Comparison of ENCODE assay signal across 19 cellular contexts in the genomic region with DNA sequence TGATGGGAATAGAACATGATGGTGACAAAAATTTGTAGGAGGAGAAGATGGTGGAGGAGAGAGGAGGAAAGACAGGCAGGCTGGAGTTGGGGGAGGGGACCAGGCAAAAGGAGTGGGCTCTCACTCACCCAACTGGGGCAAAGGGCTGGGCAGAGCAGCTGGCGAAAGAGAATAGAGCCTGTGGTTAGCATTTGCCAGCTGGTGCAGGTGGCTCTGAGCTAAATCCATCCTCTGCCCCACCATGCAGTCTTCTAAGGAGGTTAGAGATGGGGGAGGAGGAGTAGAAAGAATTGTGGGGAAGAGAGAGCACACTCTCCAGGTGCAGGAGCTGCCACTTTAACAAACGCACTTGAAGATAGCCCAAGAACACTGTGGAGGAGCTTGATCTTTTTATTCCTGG. TPM values are rescaled to one million over a fixed set of nuclear protein-coding genes. Genes with fewer than 3 reads are reported as not detected.
DNase-seq lines count a peak whose midpoint lies in the region; ATAC-seq, FAIRE-seq and TF ChIP-seq lines count a peak whose summit lies in the region.
"Had no signal": no experiment of that assay in that cellular context is flagged by ENCODE, and none has a peak within 500 bp of the region (broad histone marks: within the 10 kb centered on the region; RNA-seq: fewer than 3 reads in every experiment).

No MANE protein-coding gene starts in this region.

- no peak for TF ChIP-seq EP300 in GM12878 (IDR thresholded peaks at IDR 0.05; ENCODE audit: borderline replicate concordance in 1 of 2, control insufficient read depth in 1 of 2, low read depth in 2 of 2, low read length in 2 of 2)
- TF ChIP-seq EP300 in upper lobe of left lung (IDR thresholded peaks at IDR 0.05), result no peak

- RAD21 ChIA-PET in GM12878 (lab: Charles Lee; ENCODE audit: unreplicated experiment), result interaction anchor here (0.5 to 6.8 kb wide), 26 partner anchors 10 to 299 kb away, joined by 3 to 132 read pairs (median 9); a partner anchor contains a TSS

- FAIRE-seq in GM12878 (lab: Jason Lieb, UNC), result no peak

- 0 out of 2 replicates have a peak overlapping the region, but pooled peaks have one; percentile 48 for H3K4me3 ChIP-seq in GM12878
- H3K4me3 ChIP-seq in thymus (ENCODE audit: low read length), result peak overlapping the region; percentile 41
- peak overlapping the region in 1 of 4 donors; percentile 23 for H3K4me3 ChIP-seq in upper lobe of left lung
- H3K4me3 ChIP-seq: neural progenitor cell, tibial nerve had no signal

- no peak for TF ChIP-seq POLR2A in GM12878 (IDR thresholded peaks at IDR 0.05; ENCODE audit: low read depth, low read length)
- no peak for TF ChIP-seq POLR2A in upper lobe of left lung (IDR thresholded peaks at IDR 0.05)

- H3K4me1 ChIP-seq in GM12878 (ENCODE audit: control insufficient read depth, insufficient read depth, low read length) (peaks cover 48% of the 10 kb centered on the region), thymus (ENCODE audit: control insufficient read depth, insufficient read depth, low read length) (peaks cover 22% of the 10 kb centered on the region), upper lobe of left lung (peaks cover 0 to 20% (median 14%) of the 10 kb centered on the region in 4 donors)

- peaks cover 28% of the 10 kb centered on the region for H3K36me3 ChIP-seq in KOPT-K1 (ENCODE audit: insufficient read depth, low read length)
- H3K36me3 ChIP-seq in GM12878 (ENCODE audit: control insufficient read depth in 2 of 2, insufficient read depth in 2 of 2, low read length in 1 of 2), result peaks cover 22 to 24% of the 10 kb centered on the region in 2 experiments; a peak in 3 of 4 replicates
- peaks cover 23% of the 10 kb centered on the region for H3K36me3 ChIP-seq in thymus (ENCODE audit: control insufficient read depth, insufficient read depth)
- H3K36me3 ChIP-seq in upper lobe of left lung, result peaks cover 0 to 5% (median 0%) of the 10 kb centered on the region in 4 donors
- H3K36me3 ChIP-seq: neural progenitor cell, tibial nerve had no signal

- ATAC-seq in GM18909 (IDR thresholded peaks at IDR 0.05; ENCODE audit: poor library complexity, unreplicated experiment), result peak; percentile 50
- ATAC-seq in GM12878, result peak; percentile 29
- ATAC-seq in upper lobe of left lung (ENCODE audit: low FRiP score in 2 of 2), result no peak
- ATAC-seq in HG02759 (IDR thresholded peaks at IDR 0.05; ENCODE audit: unreplicated experiment), result no peak
- ATAC-seq: left cardiac atrium had no signal

- H3K9me3 ChIP-seq in KOPT-K1 (ENCODE audit: insufficient read depth, low read length, poor library complexity, severe bottlenecking) (peaks cover under 1% of the 10 kb centered on the region), GM12878 (replicated peaks; ENCODE audit: control insufficient read depth, insufficient read depth, low read length) (no peaks in the 10 kb centered on the region; the same call in 2 of the 3 replicates), thymus (ENCODE audit: control insufficient read depth) (no peaks in the 10 kb centered on the region), upper lobe of left lung (no peaks in the 10 kb centered on the region)

- SMC1A ChIA-PET in GM12878 (lab: Charles Lee; ENCODE audit: uncharacterized antibody, unreplicated experiment), result interaction anchor here (0.6 to 6.7 kb wide), 26 partner anchors 9 to 277 kb away, joined by 3 to 187 read pairs (median 14); a partner anchor contains a TSS

- H3K27ac ChIP-seq in KOPT-K1 (ENCODE audit: low read depth, low read length, poor library complexity, severe bottlenecking), result peak overlapping the region; percentile 58
- H3K27ac ChIP-seq in GM12878 (ENCODE audit: control insufficient read depth, insufficient read depth), result peak overlapping the region; percentile 38
- H3K27ac ChIP-seq in thymus (ENCODE audit: low read depth), result peak overlapping the region; percentile 75
- peak overlapping the region in 1 of 4 donors; percentile 48 for H3K27ac ChIP-seq in upper lobe of left lung
- H3K27ac ChIP-seq: neural progenitor cell, tibial nerve had no signal

- DNase-seq in GM12878 (ENCODE audit: low read depth, low spot score) (no peak), upper lobe of left lung (no peak), GM13976 (ENCODE audit: low spot score) (no peak)
- DNase-seq: activated CD8-positive, alpha-beta T cell treated with anti-CD3 and anti-CD28 coated beads, Interleukin-2, amount 10 ng/mL, durations not matched to agents 7 days and 5 days; activated T-cell treated with anti-CD3 and anti-CD28 coated beads, Interleukin-2, amount 50 U/mL, for 72 hours; DMS79; effector CD8-positive, alpha-beta T cell; glutamatergic neuron; left cardiac atrium; stimulated activated naive CD8-positive, alpha-beta T cell treated with anti-CD3 and anti-CD28 coated beads, Interleukin-15, Interleukin-2, amounts not matched to agents 100 U/mL and 50 U/mL, for 24 hours; T1000 had no signal

- H3K79me2 ChIP-seq in GM12878 (ENCODE audit: control insufficient read depth, insufficient read depth, low read length), result peaks cover 21% of the 10 kb centered on the region

- no peak for TF ChIP-seq RAD21 in GM12878 (IDR thresholded peaks at IDR 0.05; ENCODE audit: insufficient read depth, low read depth, low read length)

- POLR2A ChIA-PET in GM12878 (lab: Charles Lee), result interaction anchor here (0.6 to 6.5 kb wide), 15 partner anchors 8 to 156 kb away, joined by 3 to 61 read pairs (median 6); a partner anchor contains a TSS

- H3K9ac ChIP-seq in GM12878 (ENCODE audit: control insufficient read depth, insufficient read depth, low read length), result no peak overlapping the region; the same call in 1 of the 2 replicates
- H3K9ac ChIP-seq: neural progenitor cell had no signal

- WGBS in GM12878 (ENCODE audit: insufficient coverage, insufficient replicate concordance, low lambda C conversion rate, missing lambda C conversion rate), result 3% methylated on average over 2 of the region's 2 CpGs
- 9% methylated on average over 2 of the region's 2 CpGs for WGBS in thymus
- WGBS in upper lobe of left lung, 2 donors, result 69 to 72% methylated on average over 2 of the region's 2 CpGs

- CTCF ChIA-PET in GM12878 (lab: Yijun Ruan, JAX), result interaction anchor here (0.9 to 6.5 kb wide), 30 partner anchors 8 to 316 kb away, joined by 3 to 92 read pairs (median 11); a partner anchor contains a TSS

- H2AFZ ChIP-seq in GM12878 (ENCODE audit: control insufficient read depth, low read depth, low read length), result no peak overlapping the region
- H2AFZ ChIP-seq: neural progenitor cell had no signal

- in situ Hi-C loops in GM12878 (cut with MboI) (no loop called here), GM13976 (cut with MboI; ENCODE audit: low sequenced_read_pairs, unreplicated experiment) (no loop called here)

- no TSS peak for BruUV-seq in GM12878 (replicated peaks; lab: Mats Ljungman, UMichigan)

- no peaks in the 10 kb centered on the region for H3K27me3 ChIP-seq in GM12878 (replicated peaks in 1 of 2; ENCODE audit: control insufficient read depth in 2 of 2, insufficient read depth in 2 of 2, low read length in 1 of 2)
- no peaks in the 10 kb centered on the region for H3K27me3 ChIP-seq in thymus (ENCODE audit: control insufficient read depth, insufficient read depth)
- no peaks in the 10 kb centered on the region for H3K27me3 ChIP-seq in upper lobe of left lung
- H3K27me3 ChIP-seq: neural progenitor cell, tibial nerve had no signal

- H3K4me2 ChIP-seq in GM12878 (ENCODE audit: control insufficient read depth, insufficient read depth), result peak overlapping the region; percentile 82
- H3K4me2 ChIP-seq: neural progenitor cell had no signal

- TF ChIP-seq CTCF in GM12878 (IDR thresholded peaks at IDR 0.05 in 2 of 3, conservative IDR thresholded peaks at IDR 0.05 in 1 of 3; ENCODE audit: control insufficient read depth in 2 of 3, extremely low read depth in 1 of 3, insufficient read depth in 1 of 3, low read depth in 3 of 3, low read length in 3 of 3), result no peak
- no peak for TF ChIP-seq CTCF in upper lobe of left lung (IDR thresholded peaks at IDR 0.05)
- TF ChIP-seq CTCF in GM13976 (IDR thresholded peaks at IDR 0.05; ENCODE audit: borderline replicate concordance, control extremely low read depth, extremely low read depth, insufficient read depth, missing control alignments), result no peak

- H4K20me1 ChIP-seq in GM12878 (ENCODE audit: control insufficient read depth, insufficient read depth), result no peaks in the 10 kb centered on the region

- intact Hi-C loops in GM12878 (cut with micrococcal nuclease; ENCODE audit: unreplicated experiment), result loop anchor here (2.0 kb wide), 3 partner anchors 28 to 156 kb away; a partner anchor contains a TSS

RNA-seq across cellular contexts. Expression of a gene that starts 27.6 kb away (rescaled TPM):
- 1,111 and 1,167 TPM in 2 replicates for total RNA-seq in GM12878 (2013; cell fraction: nucleolus; rRNA removed)
- total RNA-seq in GM12878 (2014; rRNA removed), result 121 and 136 TPM in 2 replicates
- total RNA-seq in GM12878 (2014; rRNA removed; fragmentation: Illumina TruSeq; extraction: Trizol), result 134 and 145 TPM in 2 replicates
- total RNA-seq in GM12878 (2021), result 125 and 140 TPM in 2 replicates
- polyA plus RNA-seq in GM12878 (2011; ENCODE audit: low read depth), result 41.2 TPM
- 260 and 289 TPM in 2 replicates for polyA plus RNA-seq in GM12878 (2011; rRNA removed)
- 194 and 205 TPM in 2 replicates for polyA plus RNA-seq in GM12878 (2011; cell fraction: cytosol; rRNA removed)
- polyA plus RNA-seq in GM12878 (2011; cell fraction: nucleus; rRNA removed), result 385 and 567 TPM in 2 replicates
- polyA plus RNA-seq in GM12878 (2012), result 73.7 and 121 TPM in 2 replicates
- 134 and 155 TPM in 2 replicates for polyA plus RNA-seq in GM12878 (2014; fragmentation: Illumina TruSeq; extraction: Trizol)
- 100 to 1,000 TPM; 128 to 145 TPM for polyA plus RNA-seq in GM12878 (2014; fragmentation: Nextera tagmentation; extraction: Ambion mirVana)
- polyA plus RNA-seq in GM12878 (2014; rRNA removed), result 154 and 204 TPM in 2 replicates
- 10 to 100 TPM; 87.3 to 89.7 TPM for polyA plus RNA-seq in GM12878 (2016; fragmentation: Nextera tagmentation; extraction: Ambion mirVana)
- 378 and 409 TPM in 2 replicates for polyA minus RNA-seq in GM12878 (2011; rRNA and poly(A)+ RNA removed)
- polyA minus RNA-seq in GM12878 (2011; cell fraction: cytosol; rRNA and poly(A)+ RNA removed), result 105 and 108 TPM in 2 replicates
- 309 and 389 TPM in 2 replicates for polyA minus RNA-seq in GM12878 (2011; cell fraction: nucleus; rRNA and poly(A)+ RNA removed)
- 115 TPM for polyA plus RNA-seq in thymus
- total RNA-seq in upper lobe of left lung, result 1 to 10 TPM in 4 of 6 donors, under 1 TPM in 2; 0.11 to 3.9 (median 1.5) TPM
- total RNA-seq: chondrocyte, NCI-H460 had no signal

RNA-seq across cellular contexts. Expression of a gene that starts 37.2 kb away (rescaled TPM):
- total RNA-seq in GM12878 (2013; cell fraction: nucleolus; rRNA removed), result 550 and 565 TPM in 2 replicates
- total RNA-seq in GM12878 (2014; rRNA removed) (415 and 499 TPM in 2 replicates), GM12878 (2014; rRNA removed; fragmentation: Illumina TruSeq; extraction: Trizol) (445 and 463 TPM in 2 replicates), GM12878 (2021) (311 and 323 TPM in 2 replicates), upper lobe of left lung (10 to 100 TPM in 5 of 6 donors, 1 to 10 TPM in 1; 9.4 to 32.1 (median 16.3) TPM)
- polyA plus RNA-seq in GM12878 (2011; ENCODE audit: low read depth), result 1,141 TPM
- polyA plus RNA-seq in GM12878 (2011; rRNA removed) (1,315 and 1,412 TPM in 2 replicates), GM12878 (2014; fragmentation: Illumina TruSeq; extraction: Trizol) (487 and 663 TPM in 2 replicates), GM12878 (2014; fragmentation: Nextera tagmentation; extraction: Ambion mirVana) (100 to 1,000 TPM; 667 to 776 TPM), GM12878 (2014; rRNA removed) (335 and 411 TPM in 2 replicates), GM12878 (2016; fragmentation: Nextera tagmentation; extraction: Ambion mirVana) (100 to 1,000 TPM; 302 to 328 TPM), thymus (157 TPM)
- polyA plus RNA-seq in GM12878 (2011; cell fraction: cytosol; rRNA removed), result 831 and 1,170 TPM in 2 replicates
- polyA plus RNA-seq in GM12878 (2011; cell fraction: nucleus; rRNA removed), result 317 and 485 TPM in 2 replicates
- 688 and 1,150 TPM in 2 replicates for polyA plus RNA-seq in GM12878 (2012)
- polyA minus RNA-seq in GM12878 (2011; rRNA and poly(A)+ RNA removed), result 654 and 682 TPM in 2 replicates
- 176 and 177 TPM in 2 replicates for polyA minus RNA-seq in GM12878 (2011; cell fraction: cytosol; rRNA and poly(A)+ RNA removed)
- polyA minus RNA-seq in GM12878 (2011; cell fraction: nucleus; rRNA and poly(A)+ RNA removed), result 79.5 and 82.9 TPM in 2 replicates
- total RNA-seq: chondrocyte, NCI-H460 had no signal

Comparison
In these comparisons a context has a peak if more than half of its experiments do, and no peak if none do; other contexts are left out.
1. ATAC-seq: peak in GM18909 (single experiment) and GM12878 (single experiment); none in upper lobe of left lung (0 of 2) and HG02759 (single experiment).
2. RNA of a gene that starts 27.6 kb away (total RNA-seq): 121 to 1,167 TPM in GM12878; 0.11 to 3.9 TPM in upper lobe of left lung; every median in the first group is over 10 times any median in the second.
3. RNA of a gene that starts 37.2 kb away (total RNA-seq): 311 to 565 TPM in GM12878; 9.4 to 32.1 TPM in upper lobe of left lung; every median in the first group is over 4 times any median in the second.